23 cellular contexts compared by ENCODE assay signal in genomic region chr12:60230103-60230502, GRCh38.
"Had no signal": no experiment of that assay in that cellular context is flagged by ENCODE, and none has a peak within 500 bp of the region (broad histone marks: within the 10 kb centered on the region; RNA-seq: fewer than 3 reads in every experiment).

No MANE protein-coding gene starts in this region.

- ATAC-seq: activated CD8-positive, alpha-beta T cell treated with anti-CD3 and anti-CD28 coated beads, Interleukin-2, amount 10 ng/mL, durations not matched to agents 7 days and 5 days; activated naive CD4-positive, alpha-beta T cell treated with anti-CD3 and anti-CD28 coated beads, Interleukin-2, amount 50 U/mL, for 72 hours; heart left ventricle; naive thymus-derived CD8-positive, alpha-beta T cell; sciatic nerve; stimulated activated naive B cell treated with anti-CD40 and anti-IgM and Interleukin-4, amounts not matched to agents 10 μg/mL and 1 μg/mL and 100 μg/mL, for 72 hours had no signal

- DNase-seq: activated CD4-positive, alpha-beta T cell treated with anti-CD3 and anti-CD28 coated beads for 1 hour; activated CD4-positive, alpha-beta T cell treated with anti-CD3 and anti-CD28 coated beads, Interleukin-2, amount 50 U/mL, for 1 hour; activated CD8-positive, alpha-beta T cell treated with anti-CD3 and anti-CD28 coated beads, Interleukin-2, amount 10 ng/mL, durations not matched to agents 7 days and 5 days; activated gamma-delta T cell treated with Interleukin-2 at 50 U/mL for 16 hours; activated T-cell treated with anti-CD3 and anti-CD28 coated beads, Interleukin-2, amount 50 U/mL, for 1 hour; colonic mucosa; dorsolateral prefrontal cortex; heart left ventricle; islet precursor cell; naive thymus-derived CD8-positive, alpha-beta T cell; small intestine; stimulated activated CD4-positive, alpha-beta T cell treated with anti-CD3 and anti-CD28 coated beads, Interleukin-15, amount 100 ng/mL, for 24 hours; stimulated activated CD8-positive, alpha-beta memory T cell treated with anti-CD3 and anti-CD28 coated beads, Interleukin-4, amount 100 ng/mL, for 48 hours; stimulated activated naive B cell treated with anti-CD40 and anti-IgM and Interleukin-4, amounts not matched to agents 10 μg/mL and 1 μg/mL and 100 μg/mL, for 72 hours; transverse colon; WERI-Rb-1 had no signal

- H2AFZ ChIP-seq: neural progenitor cell had no signal

- H3K4me2 ChIP-seq: neural progenitor cell had no signal

- H3K4me1 ChIP-seq: breast epithelium, colonic mucosa, esophagus muscularis mucosa, heart left ventricle, neural progenitor cell, transverse colon had no signal

- H3K36me3 ChIP-seq: breast epithelium, colonic mucosa, esophagus muscularis mucosa, heart left ventricle, neural progenitor cell, transverse colon, WERI-Rb-1 had no signal

- H3K9me3 ChIP-seq: colonic mucosa, esophagus muscularis mucosa, transverse colon had no signal

- H3K9ac ChIP-seq: neural progenitor cell had no signal

- H3K27me3 ChIP-seq: breast epithelium, colonic mucosa, dorsolateral prefrontal cortex, esophagus muscularis mucosa, heart left ventricle, neural progenitor cell, transverse colon had no signal

- FAIRE-seq: small intestine, TTC549, urothelium cell line had no signal

- H3K4me3 ChIP-seq: breast epithelium, colonic mucosa, dorsolateral prefrontal cortex, esophagus muscularis mucosa, heart left ventricle, neural progenitor cell, transverse colon had no signal

- H3K27ac ChIP-seq: breast epithelium, colonic mucosa, dorsolateral prefrontal cortex, esophagus muscularis mucosa, heart left ventricle, neural progenitor cell, transverse colon, WERI-Rb-1 had no signal
